In the genomic region with DNA sequence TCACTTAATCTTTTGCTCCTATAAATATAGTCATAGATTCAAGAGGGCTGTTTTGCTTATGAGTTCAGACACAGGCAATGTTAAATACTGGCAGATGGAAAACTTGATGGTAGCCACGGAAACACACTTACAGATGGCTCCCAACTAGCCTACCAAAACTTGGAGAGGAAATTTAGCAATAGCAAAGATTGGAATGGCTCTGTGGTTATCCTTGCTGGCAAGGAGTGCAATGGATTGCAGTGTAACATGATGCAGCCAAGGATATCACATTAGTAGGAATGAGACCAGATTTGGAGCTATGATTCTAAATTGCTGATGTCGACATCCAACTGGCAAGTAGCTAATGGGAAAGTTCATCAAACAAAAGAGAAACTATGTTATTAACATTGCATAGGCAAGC, we compare ENCODE assay signal across 22 cellular contexts.
DNase-seq lines count a peak whose midpoint lies in the region; ATAC-seq and TF ChIP-seq lines count a peak whose summit lies in the region.
"Had no signal": no experiment of that assay in that cellular context is flagged by ENCODE, and none has a peak within 500 bp of the region (broad histone marks: within the 10 kb centered on the region; RNA-seq: fewer than 3 reads in every experiment).

No MANE protein-coding gene starts in this region.

- ATAC-seq in right cardiac atrium = peak; percentile 71 to 74
- ATAC-seq: activated T-helper 17 cell treated with anti-CD3 and anti-CD28 coated beads, Interleukin-2, amount 50 U/mL, for 72 hours; esophagus mucosa; T-cell had no signal

- intact Hi-C loops in right cardiac atrium (cut with DNase I) (no loop called here), colonic mucosa (cut with DNase I) (no loop called here)

- TF ChIP-seq CTCF in AG04450 (IDR thresholded peaks at IDR 0.05; ENCODE audit: low read depth, low read length) (no peak), choroid plexus epithelial cell (conservative IDR thresholded peaks at IDR 0.05; ENCODE audit: low read depth, low read length) (no peak), colonic mucosa (IDR thresholded peaks at IDR 0.05) (no peak)

- WGBS in right cardiac atrium = 54% methylated on average over 2 of the region's 2 CpGs

- H3K36me3 ChIP-seq in colonic mucosa = no peaks in the 10 kb centered on the region
- H3K36me3 ChIP-seq: BLaER1, Peyer's patch, SJCRH30, spleen had no signal

- CTCF ChIA-PET in AG04450 (lab: Charles Lee) = no interaction called here

- POLR2A ChIA-PET in AG04450 (lab: Yijun Ruan, JAX) = no interaction called here

- H3K4me1 ChIP-seq in right cardiac atrium (ENCODE audit: control insufficient read depth, insufficient read depth, low read length) (no peaks in the 10 kb centered on the region), colonic mucosa (no peaks in the 10 kb centered on the region)
- H3K4me1 ChIP-seq: BLaER1, Peyer's patch, SJCRH30, spleen had no signal

- H3K9ac ChIP-seq in colonic mucosa (ENCODE audit: low read depth in 2 of 2, low read length in 2 of 2) = no peak overlapping the region
- H3K9ac ChIP-seq: BLaER1 had no signal

- DNase-seq in AG04450 (ENCODE audit: low read depth, low spot score) (peak; percentile 11), NCI-H446 (lab: John Stamatoyannopoulos, UW) (peak; percentile 0 to 26), choroid plexus epithelial cell (ENCODE audit: low read depth) (peak; percentile 63), right cardiac atrium (no peak), colonic mucosa (no peak), NCI-H1436 (lab: John Stamatoyannopoulos, UW) (no peak), NCI-H1930 (lab: John Stamatoyannopoulos, UW) (no peak), substantia nigra (lab: John Stamatoyannopoulos, UW) (no peak)
- DNase-seq: activated B cell treated with CpG ODN at 0.5 μM for 24 hours; activated CD4-positive, alpha-beta T cell treated with anti-CD3 and anti-CD28 coated beads, Interleukin-2, amount 50 U/mL, for 1 hour; DMS53; endodermal cell; GOT3; kidney; NCI-H1694 treated with DMSO at 0.1 percent for 48 hours; Peyer's patch; SJCRH30; spleen; T-cell had no signal

- H3K9me3 ChIP-seq in AG04450 (ENCODE audit: control insufficient read depth, insufficient read depth, low read length) = no peaks in the 10 kb centered on the region
- H3K9me3 ChIP-seq in right cardiac atrium (ENCODE audit: control insufficient read depth, low read length) = no peaks in the 10 kb centered on the region
- H3K9me3 ChIP-seq in colonic mucosa = no peaks in the 10 kb centered on the region
- H3K9me3 ChIP-seq: BLaER1, Peyer's patch, SJCRH30, spleen had no signal

- H3K27me3 ChIP-seq in AG04450 (ENCODE audit: control insufficient read depth, insufficient read depth, low read length) = no peaks in the 10 kb centered on the region
- H3K27me3 ChIP-seq in right cardiac atrium (ENCODE audit: control insufficient read depth, insufficient read depth) = no peaks in the 10 kb centered on the region
- no peaks in the 10 kb centered on the region for H3K27me3 ChIP-seq in colonic mucosa
- H3K27me3 ChIP-seq: Peyer's patch, SJCRH30, spleen had no signal

- H3K27ac ChIP-seq in AG04450 (ENCODE audit: low read depth, low read length) = no peak overlapping the region
- no peak overlapping the region for H3K27ac ChIP-seq in right cardiac atrium (ENCODE audit: low read length)
- no peak overlapping the region for H3K27ac ChIP-seq in colonic mucosa
- H3K27ac ChIP-seq in substantia nigra (ENCODE audit: low read depth, low read length, poor library complexity, severe bottlenecking) = no peak overlapping the region
- H3K27ac ChIP-seq: BLaER1, Peyer's patch, SJCRH30, spleen had no signal

- H3K4me3 ChIP-seq in AG04450 (ENCODE audit: low read depth, low read length) (no peak overlapping the region), choroid plexus epithelial cell (ENCODE audit: low read depth, low read length) (no peak overlapping the region), right cardiac atrium (ENCODE audit: low read length) (no peak overlapping the region), colonic mucosa (no peak overlapping the region)
- H3K4me3 ChIP-seq: BLaER1, Peyer's patch, SJCRH30, spleen had no signal

Comparison
In these comparisons a context has a peak if more than half of its experiments do, and no peak if none do; other contexts are left out.
1. DNase-seq: peak in AG04450 (single experiment), NCI-H446 (2 of 2) and choroid plexus epithelial cell (single experiment); none in right cardiac atrium (0 of 3), colonic mucosa (single experiment), NCI-H1436 (single experiment), NCI-H1930 (0 of 2) and substantia nigra (0 of 49).